1 cellular context compared by ENCODE assay signal in genomic region chr12:29674463-29674862, GRCh38.
TF ChIP-seq lines count a peak whose summit lies in the region.

No MANE protein-coding gene starts in this region.

TF ChIP-seq in GM12878, 131 proteins besides CTCF, POLR2A, EP300 and RAD21:
- TF ChIP-seq PKNOX1 (IDR thresholded peaks at IDR 0.05) (no peak), BACH1 (IDR thresholded peaks at IDR 0.05; ENCODE audit: borderline replicate concordance) (no peak), STAT1 (conservative IDR thresholded peaks at IDR 0.05) (no peak), IRF4 (IDR thresholded peaks at IDR 0.05; ENCODE audit: low read depth, low read length) (no peak)
